In the genomic region with DNA sequence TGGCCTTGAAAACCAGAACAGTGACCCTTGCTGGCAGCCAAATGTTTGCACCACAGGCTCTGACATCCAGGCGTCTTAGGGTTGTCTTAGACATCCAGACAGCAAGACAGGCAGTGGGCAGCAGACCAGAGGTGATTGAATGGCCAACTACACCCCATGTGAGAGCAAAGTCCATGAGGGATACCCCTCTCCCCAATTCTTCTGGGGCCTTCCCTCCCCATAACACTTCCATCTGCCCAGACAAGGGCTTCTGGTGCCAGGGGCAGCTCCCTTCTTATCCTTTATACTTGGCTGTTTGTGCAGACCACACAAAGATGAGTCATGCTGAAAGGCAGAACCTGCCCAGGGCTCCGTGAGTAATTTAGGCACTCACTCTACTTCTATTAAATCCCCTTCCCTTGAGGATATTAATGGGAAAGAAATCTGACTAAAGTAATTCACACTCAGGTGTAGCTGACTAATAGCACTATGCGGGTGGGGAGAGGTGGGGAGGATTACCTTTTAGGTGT, we compare ENCODE assay signal across 8 cellular contexts.
DNase-seq lines count a peak whose midpoint lies in the region; ATAC-seq and TF ChIP-seq lines count a peak whose summit lies in the region.

No MANE protein-coding gene starts in this region.

- DNase-seq in BJ (ENCODE audit: low read depth) = peak; percentile 51
- DNase-seq in HS-27A (ENCODE audit: low read depth) = peak; percentile 86
- DNase-seq in T1000 (lab: John Stamatoyannopoulos, UW) = peak; percentile 36
- DNase-seq in islet precursor cell = peak; percentile 90
- no peak for DNase-seq in NCI-H146 treated with DMSO at 0.1 percent for 48 hours (lab: John Stamatoyannopoulos, UW; ENCODE audit: unreplicated experiment)
- DNase-seq in G401 (ENCODE audit: low spot score) = no peak

- H3K36me3 ChIP-seq in BJ (ENCODE audit: control insufficient read depth, insufficient read depth, low read length) = no peaks in the 10 kb centered on the region

- CTCF ChIA-PET in BJ (lab: Yijun Ruan, JAX) = interaction anchor here (1.2 to 3.6 kb wide), 4 partner anchors 9 to 39 kb away, joined by 3 to 17 read pairs (median 6); no protein-coding TSS in a partner anchor

- H3K4me3 ChIP-seq in BJ (ENCODE audit: low read depth, low read length) = no peak overlapping the region

- in situ Hi-C loops in G401 (cut with HindIII; ENCODE audit: low sequenced_read_pairs) = no loop called here

- no peak for TF ChIP-seq CTCF in BJ (IDR thresholded peaks at IDR 0.05; ENCODE audit: insufficient read depth, low read depth, low read length)

- H3K27me3 ChIP-seq in BJ (ENCODE audit: control insufficient read depth, insufficient read depth, low read length) = peaks cover 3% of the 10 kb centered on the region

- ATAC-seq in GM21786 (IDR thresholded peaks at IDR 0.05; ENCODE audit: unreplicated experiment) (no peak), HG02870 (IDR thresholded peaks at IDR 0.05; ENCODE audit: unreplicated experiment) (no peak)

- POLR2A ChIA-PET in BJ (lab: Charles Lee) = interaction anchor here (0.6 to 0.9 kb wide), 2 partner anchors 21 to 160 kb away, joined by 3 to 4 read pairs; no protein-coding TSS in a partner anchor

Comparison
In these comparisons a context has a peak if more than half of its experiments do, and no peak if none do; other contexts are left out.
1. DNase-seq: peak in BJ (single experiment), HS-27A (single experiment), T1000 (single experiment) and islet precursor cell (single experiment); none in NCI-H146 treated with DMSO at 0.1 percent for 48 hours (single experiment) and G401 (single experiment).